ENCODE assay signal across 12 cellular contexts in the genomic region with DNA sequence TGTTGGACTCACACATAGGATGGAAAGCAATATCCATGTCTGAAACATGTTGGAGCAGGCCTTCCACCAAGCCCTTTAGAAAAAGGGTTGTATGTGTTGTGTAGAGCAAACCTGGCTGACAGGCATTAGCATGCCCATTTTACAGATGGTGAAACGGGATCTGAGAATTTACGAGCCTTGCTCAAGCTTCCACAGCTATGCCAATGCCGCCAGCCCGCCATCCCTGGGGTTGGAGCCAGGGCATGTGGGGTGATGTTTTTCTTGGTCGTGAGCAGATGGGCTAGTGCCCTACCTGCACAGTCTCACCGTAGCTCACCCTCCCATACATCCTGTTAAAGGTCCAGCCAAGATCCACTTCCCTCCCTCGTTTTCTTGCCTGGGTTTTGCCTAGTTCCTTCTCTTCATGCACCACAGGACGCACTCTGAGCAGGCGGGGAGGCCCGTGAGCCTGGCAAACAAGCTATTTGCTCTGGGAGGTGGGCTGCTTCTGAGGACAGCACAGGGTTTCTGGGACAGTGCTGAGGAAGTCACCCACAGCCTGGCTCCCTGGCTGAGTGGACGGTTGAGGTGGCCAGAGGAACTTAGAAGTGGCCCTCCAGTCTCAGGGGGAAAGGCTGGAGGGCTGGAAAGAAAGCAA.
DNase-seq lines count a peak whose midpoint lies in the region; ATAC-seq and TF ChIP-seq lines count a peak whose summit lies in the region.
"Had no signal": no experiment of that assay in that cellular context is flagged by ENCODE, and none has a peak within 500 bp of the region (broad histone marks: within the 10 kb centered on the region; RNA-seq: fewer than 3 reads in every experiment).

No MANE protein-coding gene starts in this region.

- no peak for TF ChIP-seq POLR2A in esophagus muscularis mucosa (IDR thresholded peaks at IDR 0.05; ENCODE audit: low read depth)

- peaks cover 45% of the 10 kb centered on the region for H3K4me1 Mint-ChIP-seq in osteocyte (ENCODE audit: unreplicated experiment)

- H3K27me3 Mint-ChIP-seq in osteocyte (ENCODE audit: unreplicated experiment), result peaks cover 22% of the 10 kb centered on the region

- peak overlapping the region; percentile 55 to 73 (median 66) for H3K27ac ChIP-seq in esophagus muscularis mucosa (replicated peaks in 1 of 4)
- H3K27ac ChIP-seq in aorta (ENCODE audit: low read depth in 1 of 2, low read length in 2 of 2), result peak overlapping the region; percentile 1 to 87

- TF ChIP-seq EP300 in esophagus muscularis mucosa (IDR thresholded peaks at IDR 0.05), result no peak

- peaks cover 5% of the 10 kb centered on the region for H3K9me3 Mint-ChIP-seq in osteocyte (ENCODE audit: unreplicated experiment)

- peaks cover 4% of the 10 kb centered on the region for H3K36me3 Mint-ChIP-seq in osteocyte (ENCODE audit: unreplicated experiment)

- ATAC-seq in Right ventricle myocardium superior (ENCODE audit: poor library complexity), result peak; percentile 41
- no peak for ATAC-seq in left cardiac atrium
- ATAC-seq in aorta (ENCODE audit: low FRiP score), result no peak
- ATAC-seq in HG03460 (IDR thresholded peaks at IDR 0.05; ENCODE audit: unreplicated experiment), result no peak

- H3K27me3 ChIP-seq in esophagus muscularis mucosa (no peaks in the 10 kb centered on the region), aorta (ENCODE audit: control insufficient read depth in 1 of 2, insufficient read depth in 2 of 2, low read length in 1 of 2) (no peaks in the 10 kb centered on the region)

- H3K9me3 ChIP-seq in esophagus muscularis mucosa (peaks cover 0 to 14% (median 10%) of the 10 kb centered on the region in 4 donors), aorta (ENCODE audit: control insufficient read depth, low read length) (no peaks in the 10 kb centered on the region)

- WGBS in esophagus muscularis mucosa, result 73% methylated on average over 11 of the region's 11 CpGs
- 17 to 21% methylated on average over 11 of the region's 11 CpGs for WGBS in aorta, 2 donors

- no peak for DNase-seq in Right ventricle myocardium superior
- DNase-seq in left cardiac atrium, result no peak
- DNase-seq in esophagus muscularis mucosa (ENCODE audit: extremely low spot score), result no peak
- DNase-seq in osteocyte (ENCODE audit: extremely low spot score, unreplicated experiment), result no peak
- peak in 1 of 2 donors; percentile 69 for DNase-seq in aorta
- no peak for DNase-seq in COR-L47 (lab: John Stamatoyannopoulos, UW)
- DNase-seq in occipital lobe (lab: John Stamatoyannopoulos, UW), result no peak
- DNase-seq: Kasumi-1, NCI-H345, small intestine had no signal

- H3K36me3 ChIP-seq in esophagus muscularis mucosa, result no peaks in the 10 kb centered on the region
- no peaks in the 10 kb centered on the region for H3K36me3 ChIP-seq in aorta (ENCODE audit: control insufficient read depth in 1 of 2, insufficient read depth in 2 of 2, low read length in 1 of 2)

- H3K27ac Mint-ChIP-seq in osteocyte (ENCODE audit: unreplicated experiment), result peak overlapping the region; percentile 85
- H3K27ac Mint-ChIP-seq: activated T-helper 1 cell treated with anti-CD3 and anti-CD28 coated beads, Interleukin-12 subunit alpha, Interleukin-12 subunit beta, Interleukin-2, Interleukin-4 antibody, amounts not matched to agents 30 ng/mL and 10 ng/mL and 1 ng/mL, durations not matched to agents 14 hours and 24 hours and 36 hours had no signal

- intact Hi-C loops in Right ventricle myocardium superior (cut with DNase I), result no loop called here
- intact Hi-C loops in left cardiac atrium (cut with DNase I), result no loop called here
- intact Hi-C loops in esophagus muscularis mucosa (cut with DNase I), result loop anchor here (5.0 kb wide), 1 partner anchor 93 kb away; no protein-coding TSS in a partner anchor
- intact Hi-C loops in aorta (cut with DNase I), result no loop called here

- no peak overlapping the region for H3K4me3 Mint-ChIP-seq in osteocyte (ENCODE audit: unreplicated experiment)
- H3K4me3 Mint-ChIP-seq: activated T-helper 1 cell treated with anti-CD3 and anti-CD28 coated beads, Interleukin-12 subunit alpha, Interleukin-12 subunit beta, Interleukin-2, Interleukin-4 antibody, amounts not matched to agents 30 ng/mL and 10 ng/mL and 1 ng/mL, durations not matched to agents 14 hours and 24 hours and 36 hours had no signal

- H3K4me1 ChIP-seq in esophagus muscularis mucosa, result peaks cover 14 to 37% (median 31%) of the 10 kb centered on the region in 4 donors
- H3K4me1 ChIP-seq in aorta (ENCODE audit: control insufficient read depth in 1 of 2, insufficient read depth in 2 of 2, low read length in 2 of 2), result no peaks in the 10 kb centered on the region

- H3K4me3 ChIP-seq in esophagus muscularis mucosa (no peak overlapping the region), aorta (ENCODE audit: low read length in 2 of 2) (no peak overlapping the region)

- TF ChIP-seq CTCF in esophagus muscularis mucosa (IDR thresholded peaks at IDR 0.05), result no peak
- TF ChIP-seq CTCF in osteocyte (IDR thresholded peaks at IDR 0.05), result no peak
